ENCODE assay signal across 7 cellular contexts in genomic region chr1:8619917-8620502, GRCh38.
DNase-seq lines count a peak whose midpoint lies in the region; ATAC-seq and TF ChIP-seq lines count a peak whose summit lies in the region.
"Not testable (repeated sequence)": the region's sequence is repeated elsewhere in the genome, so short reads cannot be mapped to it uniquely, and the experiment has no call there.

No MANE protein-coding gene starts in this region.

- peak overlapping the region; percentile 67 for H3K27ac Mint-ChIP-seq in T-helper 17 cell

- not testable (repeated sequence) for H3K4me3 Mint-ChIP-seq in T-helper 17 cell

- peaks cover 11% of the 10 kb centered on the region for H3K4me1 Mint-ChIP-seq in T-helper 17 cell

- not testable (repeated sequence) for H3K4me3 ChIP-seq in neutrophil (ENCODE audit: low read depth in 1 of 2, low read length in 1 of 2)

- DNase-seq in DMS53 treated with DMSO at 0.1 percent for 48 hours (lab: John Stamatoyannopoulos, UW; ENCODE audit: unreplicated experiment) (peak; percentile 25), NCI-H1105 treated with DMSO at 0.1 percent for 48 hours (lab: John Stamatoyannopoulos, UW) (peak; percentile 43), NCI-H2029 treated with DMSO at 0.1 percent for 48 hours (lab: John Stamatoyannopoulos, UW) (peak; percentile 61), NCI-H524 treated with DMSO at 0.1 percent for 48 hours (lab: John Stamatoyannopoulos, UW) (peak; percentile 14)
- not testable (repeated sequence) for DNase-seq in T-helper 17 cell, left colon

- H3K36me3 ChIP-seq in neutrophil = not testable (repeated sequence)

- not testable (repeated sequence) for H3K36me3 Mint-ChIP-seq in T-helper 17 cell (ENCODE audit: low read depth)

- H3K9me3 ChIP-seq in T-helper 17 cell (ENCODE audit: control insufficient read depth, low read length, poor library complexity, severe bottlenecking); neutrophil: not testable (repeated sequence)

- H3K27me3 ChIP-seq in neutrophil = not testable (repeated sequence)

- H3K27me3 Mint-ChIP-seq in T-helper 17 cell = not testable (repeated sequence)

- intact Hi-C loops in left colon (cut with DNase I, micrococcal nuclease) = not testable (repeated sequence)

- peaks cover 34 to 38% of the 10 kb centered on the region in 2 experiments for H3K4me1 ChIP-seq in neutrophil (ENCODE audit: control insufficient read depth in 1 of 2, insufficient read depth in 1 of 2, low read depth in 1 of 2, low read length in 1 of 2)

- ATAC-seq in T-helper 17 cell = not testable (repeated sequence)
- ATAC-seq in left colon = peak; percentile 87

- TF ChIP-seq CTCF in neutrophil (IDR thresholded peaks at IDR 0.05) = not testable (repeated sequence)

- H3K27ac ChIP-seq in neutrophil = peak overlapping the region; percentile 15
